ENCODE assay signal across 31 cellular contexts in the genomic region with DNA sequence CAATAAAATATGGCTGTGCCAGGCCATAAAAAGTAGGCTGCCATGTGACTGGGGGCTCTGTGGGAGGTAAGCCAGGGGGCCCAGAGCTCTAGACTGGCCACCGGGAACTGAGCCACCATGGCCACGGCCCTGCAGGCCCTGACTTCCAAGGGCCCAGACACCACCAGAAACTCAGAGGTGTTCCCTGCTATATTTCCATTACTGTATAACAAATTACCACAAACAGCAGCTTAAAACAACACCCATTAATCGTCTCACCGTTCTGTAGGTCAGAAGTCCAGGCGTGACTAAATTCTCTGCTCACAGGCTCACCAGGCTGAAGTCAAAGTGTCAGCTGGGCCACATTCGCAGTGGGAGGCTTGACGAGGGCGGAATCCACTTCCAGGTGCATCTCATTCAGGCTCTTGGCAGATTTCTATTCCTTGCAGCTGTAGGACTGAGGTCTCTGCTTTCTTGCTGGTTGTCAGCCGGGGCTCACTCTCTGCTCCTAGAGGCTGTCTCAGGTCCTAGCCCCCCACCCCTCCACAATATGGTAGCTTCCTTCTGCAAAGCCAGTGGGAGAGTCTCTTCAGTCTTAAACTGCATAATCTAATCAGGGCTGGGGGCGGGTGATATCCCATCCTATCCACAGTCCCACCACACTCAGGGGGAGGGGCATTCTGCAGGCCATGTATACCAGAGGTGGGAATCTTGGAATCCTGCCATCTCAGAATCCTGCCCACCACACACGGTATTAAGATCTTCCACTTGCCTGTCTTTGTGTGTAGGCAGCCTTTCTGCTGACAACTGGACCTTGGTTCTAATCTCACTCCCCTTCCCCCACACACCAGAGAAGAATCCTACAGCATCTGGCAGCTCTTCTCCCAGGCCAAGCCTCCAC.
DNase-seq lines count a peak whose midpoint lies in the region; ATAC-seq, FAIRE-seq and TF ChIP-seq lines count a peak whose summit lies in the region.
"Had no signal": no experiment of that assay in that cellular context is flagged by ENCODE, and none has a peak within 500 bp of the region (broad histone marks: within the 10 kb centered on the region; RNA-seq: fewer than 3 reads in every experiment).

No MANE protein-coding gene starts in this region.

- BruUV-seq in K562 (replicated peaks; lab: Mats Ljungman, UMichigan) = no TSS peak

- ATAC-seq in K562 = no peak
- ATAC-seq in HG02870 (IDR thresholded peaks at IDR 0.05; ENCODE audit: unreplicated experiment) = no peak
- ATAC-seq: activated CD4-positive, alpha-beta T cell treated with anti-CD3 and anti-CD28 coated beads for 36 hours; activated CD8-positive, alpha-beta T cell treated with anti-CD3 and anti-CD28 coated beads, Interleukin-2, amount 10 ng/mL, durations not matched to agents 7 days and 5 days; activated naive CD8-positive, alpha-beta T cell treated with anti-CD3 and anti-CD28 coated beads, Interleukin-2, amount 50 U/mL, for 24 hours; sciatic nerve; T-helper 17 cell had no signal

- CTCF ChIA-PET in HEK293T (lab: Yijun Ruan, JAX) (interaction anchor here (0.6 to 0.8 kb wide), 4 partner anchors 9 to 162 kb away, joined by 3 to 6 read pairs (median 4); partner anchors contain the start of gene VDAC1), K562 (lab: Yijun Ruan, JAX; ENCODE audit: low intra/inter-chr PET ratio) (no interaction called here)

- no peak overlapping the region for H3K27ac Mint-ChIP-seq in osteocyte (ENCODE audit: unreplicated experiment)
- H3K27ac Mint-ChIP-seq: activated CD4-positive, alpha-beta T cell treated with anti-CD3 and anti-CD28 coated beads for 36 hours; activated CD8-positive, alpha-beta T cell treated with anti-CD3 and anti-CD28 coated beads, Interleukin-2, amount 10 ng/mL, durations not matched to agents 7 days and 5 days; activated naive CD8-positive, alpha-beta T cell treated with anti-CD3 and anti-CD28 coated beads, Interleukin-2, amount 50 U/mL, for 24 hours; T-helper 17 cell had no signal

- no peaks in the 10 kb centered on the region for H3K9me3 Mint-ChIP-seq in osteocyte (ENCODE audit: unreplicated experiment)
- H3K9me3 Mint-ChIP-seq: activated naive CD8-positive, alpha-beta T cell treated with anti-CD3 and anti-CD28 coated beads, Interleukin-2, amount 50 U/mL, for 24 hours; brain; neural crest cell had no signal

- H3K9me1 ChIP-seq in K562 (ENCODE audit: control insufficient read depth, insufficient read depth, low read length) = no peaks in the 10 kb centered on the region

- no peak overlapping the region for H3K4me3 ChIP-seq in BLaER1
- H3K4me3 ChIP-seq in K562 = no peak overlapping the region
- H3K4me3 ChIP-seq: MG63, SK-N-MC, testis had no signal

- TF ChIP-seq RAD21 in K562 (CRISPR knock-in tag; conservative IDR thresholded peaks at IDR 0.05 in 1 of 2, IDR thresholded peaks at IDR 0.05 in 1 of 2) = no peak

- H3K27me3 ChIP-seq in BLaER1 = no peaks in the 10 kb centered on the region; the same call in 1 of the 2 replicates
- H3K27me3 ChIP-seq in K562 (ENCODE audit: control insufficient read depth in 2 of 2, insufficient read depth in 2 of 2, low read length in 2 of 2) = peaks cover 27 to 75% of the 10 kb centered on the region in 2 experiments
- H3K27me3 ChIP-seq: testis had no signal

- no peaks in the 10 kb centered on the region for H3K79me2 ChIP-seq in K562 (ENCODE audit: control insufficient read depth, insufficient read depth, low read length)

- 6% methylated on average over 11 of the region's 11 CpGs for WGBS in K562 (ENCODE audit: insufficient coverage, low coverage, missing lambda C conversion rate)

- H3K27ac ChIP-seq in BLaER1 = peak overlapping the region; percentile 33; the same call in 1 of the 2 replicates
- H3K27ac ChIP-seq in K562 (ENCODE audit: extremely low read depth, low read depth, low read length) = no peak overlapping the region
- H3K27ac ChIP-seq: SK-N-MC, testis had no signal

- DNase-seq in HEK293T (ENCODE audit: extremely low spot score) = no peak
- no peak for DNase-seq in K562 (ENCODE audit: extremely low read depth in 1 of 4, low spot score in 3 of 4)
- DNase-seq in mucosa of gallbladder (ENCODE audit: low spot score) = peak; percentile 70
- no peak for DNase-seq in NCI-H1092 (lab: John Stamatoyannopoulos, UW)
- DNase-seq in amniotic stem cell (lab: John Stamatoyannopoulos, UW) = no peak
- DNase-seq in osteocyte (ENCODE audit: extremely low spot score, unreplicated experiment) = no peak
- DNase-seq: activated CD4-positive, alpha-beta T cell treated with anti-CD3 and anti-CD28 coated beads for 36 hours; activated CD8-positive, alpha-beta T cell treated with anti-CD3 and anti-CD28 coated beads, Interleukin-2, amount 10 ng/mL, durations not matched to agents 7 days and 5 days; activated gamma-delta T cell treated with Interleukin-2 at 50 U/mL for 16 hours; activated naive CD8-positive, alpha-beta T cell treated with anti-CD3 and anti-CD28 coated beads, Interleukin-2, amount 50 U/mL, for 24 hours; DND-41; KBM-7; MG63; NCI-H1436; NCI-H2081 treated with DMSO at 0.1 percent for 48 hours; NCI-H524 treated with DMSO at 0.1 percent for 48 hours; posterior cingulate gyrus; stimulated activated CD4-positive, alpha-beta T cell treated with anti-CD3 and anti-CD28 coated beads, Interleukin-4, amount 100 ng/mL, for 4 hours; stimulated activated naive CD4-positive, alpha-beta T cell; T-helper 17 cell; testis had no signal

- H3K9me3 ChIP-seq in BLaER1 = 0 out of 2 replicates have a peak, but pooled peaks cover 6% of the 10 kb centered on the region
- no peaks in the 10 kb centered on the region for H3K9me3 ChIP-seq in K562 (replicated peaks; ENCODE audit: control insufficient read depth, insufficient read depth, low read depth, low read length)
- H3K9me3 ChIP-seq: MG63, testis had no signal

- no peak for TF ChIP-seq POLR2A in K562 (conservative IDR thresholded peaks at IDR 0.05)

- TF ChIP-seq CTCF in K562 (IDR thresholded peaks at IDR 0.05 in 2 of 3, conservative IDR thresholded peaks at IDR 0.05 in 1 of 3; ENCODE audit: insufficient read depth in 2 of 3, low read depth in 1 of 3, low read length in 3 of 3) (no peak), osteocyte (IDR thresholded peaks at IDR 0.05) (no peak)

- intact Hi-C loops in K562 (cut with micrococcal nuclease) = no loop called here

- H3K9ac ChIP-seq in BLaER1 (no peak overlapping the region), K562 (ENCODE audit: insufficient read depth in 1 of 2, low read depth in 2 of 2, low read length in 2 of 2) (no peak overlapping the region)

- peaks cover 16% of the 10 kb centered on the region for H3K27me3 Mint-ChIP-seq in osteocyte (ENCODE audit: unreplicated experiment)

- H4K20me1 ChIP-seq in BLaER1 = no peaks in the 10 kb centered on the region
- H4K20me1 ChIP-seq in K562 (replicated peaks; ENCODE audit: control insufficient read depth, insufficient read depth, low read length) = 0 out of 2 replicates have a peak, but pooled peaks cover 3% of the 10 kb centered on the region

- in situ Hi-C loops in K562 (cut with MboI) = no loop called here

- no peak overlapping the region for H3K4me3 Mint-ChIP-seq in osteocyte (ENCODE audit: unreplicated experiment)
- H3K4me3 Mint-ChIP-seq: activated CD4-positive, alpha-beta T cell treated with anti-CD3 and anti-CD28 coated beads for 36 hours; activated CD8-positive, alpha-beta T cell treated with anti-CD3 and anti-CD28 coated beads, Interleukin-2, amount 10 ng/mL, durations not matched to agents 7 days and 5 days; activated naive CD8-positive, alpha-beta T cell treated with anti-CD3 and anti-CD28 coated beads, Interleukin-2, amount 50 U/mL, for 24 hours; brain; neural crest cell; T-helper 17 cell had no signal

- H3K36me3 ChIP-seq in BLaER1 (peaks cover 4% of the 10 kb centered on the region; the same call in 1 of the 2 replicates), K562 (ENCODE audit: control insufficient read depth, insufficient read depth, low read length) (no peaks in the 10 kb centered on the region)
- H3K36me3 ChIP-seq: MG63 had no signal

- no peaks in the 10 kb centered on the region for H3K36me3 Mint-ChIP-seq in osteocyte (ENCODE audit: unreplicated experiment)
- H3K36me3 Mint-ChIP-seq: brain had no signal

- POLR2A ChIA-PET in HEK293T (lab: Yijun Ruan, JAX) = no interaction called here
- POLR2A ChIA-PET in K562 (lab: Yijun Ruan, JAX) = interaction anchor here (0.7 to 1.1 kb wide), 3 partner anchors 11 to 87 kb away, joined by 3 read pairs; no protein-coding TSS in a partner anchor

- no peak for FAIRE-seq in K562 (lab: Jason Lieb, UNC)
- FAIRE-seq: endothelial cell of umbilical vein, GM18507, HTR-8/SVneo, urothelium cell line had no signal

- H3K4me1 Mint-ChIP-seq in osteocyte (ENCODE audit: unreplicated experiment) = peaks cover 5% of the 10 kb centered on the region

- H3K4me1 ChIP-seq in BLaER1 (peaks cover 58% of the 10 kb centered on the region), K562 (replicated peaks in 1 of 2; ENCODE audit: control insufficient read depth in 2 of 2, insufficient read depth in 2 of 2, low read length in 2 of 2) (no peaks in the 10 kb centered on the region)

- H3K4me2 ChIP-seq in BLaER1 = peak overlapping the region; percentile 92
- H3K4me2 ChIP-seq in K562 (ENCODE audit: insufficient read depth, low read length) = no peak overlapping the region

- no peak for TF ChIP-seq EP300 in K562 (IDR thresholded peaks at IDR 0.05; ENCODE audit: low read length)

- H2AFZ ChIP-seq in K562 (ENCODE audit: low read depth, low read length) = no peak overlapping the region

TF ChIP-seq in HEK293T, 16 proteins besides CTCF, POLR2A, EP300 and RAD21:
- TF ChIP-seq BHLHE40 (IDR thresholded peaks at IDR 0.05; ENCODE audit: borderline replicate concordance) = no peak
- TF ChIP-seq PKNOX1 (IDR thresholded peaks at IDR 0.05) = peak; percentile 70
